1 cellular context compared by ENCODE assay signal in genomic region chrX:46545111-46546005, GRCh38.
TF ChIP-seq lines count a peak whose summit lies in the region.

TSS of gene ZNF674 (minus strand) at chrX:46545421. CDS start at chrX:46542087, 3,334 bp downstream.

TF ChIP-seq in K562, 482 proteins besides CTCF, POLR2A, EP300 and RAD21 (continued from another document and continues in another):
- TF ChIP-seq, protein P1, sequence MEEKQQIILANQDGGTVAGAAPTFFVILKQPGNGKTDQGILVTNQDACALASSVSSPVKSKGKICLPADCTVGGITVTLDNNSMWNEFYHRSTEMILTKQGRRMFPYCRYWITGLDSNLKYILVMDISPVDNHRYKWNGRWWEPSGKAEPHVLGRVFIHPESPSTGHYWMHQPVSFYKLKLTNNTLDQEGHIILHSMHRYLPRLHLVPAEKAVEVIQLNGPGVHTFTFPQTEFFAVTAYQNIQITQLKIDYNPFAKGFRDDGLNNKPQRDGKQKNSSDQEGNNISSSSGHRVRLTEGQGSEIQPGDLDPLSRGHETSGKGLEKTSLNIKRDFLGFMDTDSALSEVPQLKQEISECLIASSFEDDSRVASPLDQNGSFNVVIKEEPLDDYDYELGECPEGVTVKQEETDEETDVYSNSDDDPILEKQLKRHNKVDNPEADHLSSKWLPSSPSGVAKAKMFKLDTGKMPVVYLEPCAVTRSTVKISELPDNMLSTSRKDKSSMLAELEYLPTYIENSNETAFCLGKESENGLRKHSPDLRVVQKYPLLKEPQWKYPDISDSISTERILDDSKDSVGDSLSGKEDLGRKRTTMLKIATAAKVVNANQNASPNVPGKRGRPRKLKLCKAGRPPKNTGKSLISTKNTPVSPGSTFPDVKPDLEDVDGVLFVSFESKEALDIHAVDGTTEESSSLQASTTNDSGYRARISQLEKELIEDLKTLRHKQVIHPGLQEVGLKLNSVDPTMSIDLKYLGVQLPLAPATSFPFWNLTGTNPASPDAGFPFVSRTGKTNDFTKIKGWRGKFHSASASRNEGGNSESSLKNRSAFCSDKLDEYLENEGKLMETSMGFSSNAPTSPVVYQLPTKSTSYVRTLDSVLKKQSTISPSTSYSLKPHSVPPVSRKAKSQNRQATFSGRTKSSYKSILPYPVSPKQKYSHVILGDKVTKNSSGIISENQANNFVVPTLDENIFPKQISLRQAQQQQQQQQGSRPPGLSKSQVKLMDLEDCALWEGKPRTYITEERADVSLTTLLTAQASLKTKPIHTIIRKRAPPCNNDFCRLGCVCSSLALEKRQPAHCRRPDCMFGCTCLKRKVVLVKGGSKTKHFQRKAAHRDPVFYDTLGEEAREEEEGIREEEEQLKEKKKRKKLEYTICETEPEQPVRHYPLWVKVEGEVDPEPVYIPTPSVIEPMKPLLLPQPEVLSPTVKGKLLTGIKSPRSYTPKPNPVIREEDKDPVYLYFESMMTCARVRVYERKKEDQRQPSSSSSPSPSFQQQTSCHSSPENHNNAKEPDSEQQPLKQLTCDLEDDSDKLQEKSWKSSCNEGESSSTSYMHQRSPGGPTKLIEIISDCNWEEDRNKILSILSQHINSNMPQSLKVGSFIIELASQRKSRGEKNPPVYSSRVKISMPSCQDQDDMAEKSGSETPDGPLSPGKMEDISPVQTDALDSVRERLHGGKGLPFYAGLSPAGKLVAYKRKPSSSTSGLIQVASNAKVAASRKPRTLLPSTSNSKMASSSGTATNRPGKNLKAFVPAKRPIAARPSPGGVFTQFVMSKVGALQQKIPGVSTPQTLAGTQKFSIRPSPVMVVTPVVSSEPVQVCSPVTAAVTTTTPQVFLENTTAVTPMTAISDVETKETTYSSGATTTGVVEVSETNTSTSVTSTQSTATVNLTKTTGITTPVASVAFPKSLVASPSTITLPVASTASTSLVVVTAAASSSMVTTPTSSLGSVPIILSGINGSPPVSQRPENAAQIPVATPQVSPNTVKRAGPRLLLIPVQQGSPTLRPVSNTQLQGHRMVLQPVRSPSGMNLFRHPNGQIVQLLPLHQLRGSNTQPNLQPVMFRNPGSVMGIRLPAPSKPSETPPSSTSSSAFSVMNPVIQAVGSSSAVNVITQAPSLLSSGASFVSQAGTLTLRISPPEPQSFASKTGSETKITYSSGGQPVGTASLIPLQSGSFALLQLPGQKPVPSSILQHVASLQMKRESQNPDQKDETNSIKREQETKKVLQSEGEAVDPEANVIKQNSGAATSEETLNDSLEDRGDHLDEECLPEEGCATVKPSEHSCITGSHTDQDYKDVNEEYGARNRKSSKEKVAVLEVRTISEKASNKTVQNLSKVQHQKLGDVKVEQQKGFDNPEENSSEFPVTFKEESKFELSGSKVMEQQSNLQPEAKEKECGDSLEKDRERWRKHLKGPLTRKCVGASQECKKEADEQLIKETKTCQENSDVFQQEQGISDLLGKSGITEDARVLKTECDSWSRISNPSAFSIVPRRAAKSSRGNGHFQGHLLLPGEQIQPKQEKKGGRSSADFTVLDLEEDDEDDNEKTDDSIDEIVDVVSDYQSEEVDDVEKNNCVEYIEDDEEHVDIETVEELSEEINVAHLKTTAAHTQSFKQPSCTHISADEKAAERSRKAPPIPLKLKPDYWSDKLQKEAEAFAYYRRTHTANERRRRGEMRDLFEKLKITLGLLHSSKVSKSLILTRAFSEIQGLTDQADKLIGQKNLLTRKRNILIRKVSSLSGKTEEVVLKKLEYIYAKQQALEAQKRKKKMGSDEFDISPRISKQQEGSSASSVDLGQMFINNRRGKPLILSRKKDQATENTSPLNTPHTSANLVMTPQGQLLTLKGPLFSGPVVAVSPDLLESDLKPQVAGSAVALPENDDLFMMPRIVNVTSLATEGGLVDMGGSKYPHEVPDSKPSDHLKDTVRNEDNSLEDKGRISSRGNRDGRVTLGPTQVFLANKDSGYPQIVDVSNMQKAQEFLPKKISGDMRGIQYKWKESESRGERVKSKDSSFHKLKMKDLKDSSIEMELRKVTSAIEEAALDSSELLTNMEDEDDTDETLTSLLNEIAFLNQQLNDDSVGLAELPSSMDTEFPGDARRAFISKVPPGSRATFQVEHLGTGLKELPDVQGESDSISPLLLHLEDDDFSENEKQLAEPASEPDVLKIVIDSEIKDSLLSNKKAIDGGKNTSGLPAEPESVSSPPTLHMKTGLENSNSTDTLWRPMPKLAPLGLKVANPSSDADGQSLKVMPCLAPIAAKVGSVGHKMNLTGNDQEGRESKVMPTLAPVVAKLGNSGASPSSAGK (IDR thresholded peaks at IDR 0.05) = no peak; the same call in 1 of the 2 replicates
- peak; percentile 83 for TF ChIP-seq GABPB1 (CRISPR knock-in tag; IDR thresholded peaks at IDR 0.05)
- peak; percentile 24; the same call in 1 of the 2 replicates for TF ChIP-seq CEBPB (tag; IDR thresholded peaks at IDR 0.05)
- TF ChIP-seq TFAM (CRISPR knock-in tag; conservative IDR thresholded peaks at IDR 0.05) = no peak
- no peak for TF ChIP-seq CBX8 (IDR thresholded peaks at IDR 0.05; ENCODE audit: borderline replicate concordance, extremely low read depth, low read depth, low read length, poor library complexity, severe bottlenecking)
- TF ChIP-seq RBM39 (optimal IDR thresholded peaks at IDR 0.05; ENCODE audit: low read depth, low read length) = no peak
- TF ChIP-seq ZNF23 (CRISPR knock-in tag; IDR thresholded peaks at IDR 0.05) = no peak
- no peak for TF ChIP-seq HOMEZ (CRISPR knock-in tag; IDR thresholded peaks at IDR 0.05)
- TF ChIP-seq ELF1 (tag; IDR thresholded peaks at IDR 0.05) = 0 out of 2 replicates have a peak, but pooled peaks have one; percentile 58
- TF ChIP-seq RNF2 (IDR thresholded peaks at IDR 0.05) = no peak
- peak; percentile 64; the same call in 1 of the 2 replicates for TF ChIP-seq ZNF143 (CRISPR knock-in tag; IDR thresholded peaks at IDR 0.05)
- TF ChIP-seq CREM (IDR thresholded peaks at IDR 0.05; ENCODE audit: low read depth) = peak; percentile 43; the same call in 1 of the 2 replicates
- TF ChIP-seq CREBBP (IDR thresholded peaks at IDR 0.05; ENCODE audit: low read depth, low read length) = no peak
- TF ChIP-seq CAMTA2 (CRISPR knock-in tag; conservative IDR thresholded peaks at IDR 0.05) = no peak
- no peak for TF ChIP-seq ZC3H11A (IDR thresholded peaks at IDR 0.05; ENCODE audit: low read depth, low read length)
- TF ChIP-seq ZNF282 (CRISPR knock-in tag; IDR thresholded peaks at IDR 0.05) = no peak
- peak; percentile 86 for TF ChIP-seq ZFX (CRISPR knock-in tag; IDR thresholded peaks at IDR 0.05)
- no peak for TF ChIP-seq ZNF197 (CRISPR knock-in tag; IDR thresholded peaks at IDR 0.05; ENCODE audit: low read depth)
- 0 out of 2 replicates have a peak, but pooled peaks have one; percentile 53 for TF ChIP-seq SMARCE1 (IDR thresholded peaks at IDR 0.05)
- no peak; the same call in 1 of the 2 replicates for TF ChIP-seq ELF2 (CRISPR knock-in tag; IDR thresholded peaks at IDR 0.05)
- TF ChIP-seq, protein P2, sequence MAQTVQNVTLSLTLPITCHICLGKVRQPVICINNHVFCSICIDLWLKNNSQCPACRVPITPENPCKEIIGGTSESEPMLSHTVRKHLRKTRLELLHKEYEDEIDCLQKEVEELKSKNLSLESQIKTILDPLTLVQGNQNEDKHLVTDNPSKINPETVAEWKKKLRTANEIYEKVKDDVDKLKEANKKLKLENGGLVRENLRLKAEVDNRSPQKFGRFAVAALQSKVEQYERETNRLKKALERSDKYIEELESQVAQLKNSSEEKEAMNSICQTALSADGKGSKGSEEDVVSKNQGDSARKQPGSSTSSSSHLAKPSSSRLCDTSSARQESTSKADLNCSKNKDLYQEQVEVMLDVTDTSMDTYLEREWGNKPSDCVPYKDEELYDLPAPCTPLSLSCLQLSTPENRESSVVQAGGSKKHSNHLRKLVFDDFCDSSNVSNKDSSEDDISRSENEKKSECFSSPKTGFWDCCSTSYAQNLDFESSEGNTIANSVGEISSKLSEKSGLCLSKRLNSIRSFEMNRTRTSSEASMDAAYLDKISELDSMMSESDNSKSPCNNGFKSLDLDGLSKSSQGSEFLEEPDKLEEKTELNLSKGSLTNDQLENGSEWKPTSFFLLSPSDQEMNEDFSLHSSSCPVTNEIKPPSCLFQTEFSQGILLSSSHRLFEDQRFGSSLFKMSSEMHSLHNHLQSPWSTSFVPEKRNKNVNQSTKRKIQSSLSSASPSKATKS (CRISPR knock-in tag; IDR thresholded peaks at IDR 0.05) = no peak
- TF ChIP-seq FOXP1 (CRISPR knock-in tag; IDR thresholded peaks at IDR 0.05) = no peak
- TF ChIP-seq STAT5A (IDR thresholded peaks at IDR 0.05; ENCODE audit: borderline replicate concordance, low read length) = no peak
- no peak for TF ChIP-seq ZBTB43 (CRISPR knock-in tag; IDR thresholded peaks at IDR 0.05)
- TF ChIP-seq AFF4 (CRISPR knock-in tag; IDR thresholded peaks at IDR 0.05) = no peak
- peak; percentile 81 for TF ChIP-seq KDM5B (IDR thresholded peaks at IDR 0.05; ENCODE audit: insufficient replicate concordance, low read depth, low read length)
- no peak for TF ChIP-seq ZBTB34 (CRISPR knock-in tag; IDR thresholded peaks at IDR 0.05)
- TF ChIP-seq PHB2 (IDR thresholded peaks at IDR 0.05; ENCODE audit: low read depth) = no peak
- no peak for TF ChIP-seq DMBX1 (CRISPR knock-in tag; IDR thresholded peaks at IDR 0.05; ENCODE audit: borderline replicate concordance)
- peak; percentile 93 for TF ChIP-seq PHF8 (IDR thresholded peaks at IDR 0.05; ENCODE audit: borderline replicate concordance, low read length)
- no peak for TF ChIP-seq FOXJ3 (CRISPR knock-in tag; IDR thresholded peaks at IDR 0.05)
- TF ChIP-seq DIDO1 (tag; IDR thresholded peaks at IDR 0.05; ENCODE audit: low read depth) = no peak
